8 cellular contexts compared by ENCODE assay signal in the genomic region with DNA sequence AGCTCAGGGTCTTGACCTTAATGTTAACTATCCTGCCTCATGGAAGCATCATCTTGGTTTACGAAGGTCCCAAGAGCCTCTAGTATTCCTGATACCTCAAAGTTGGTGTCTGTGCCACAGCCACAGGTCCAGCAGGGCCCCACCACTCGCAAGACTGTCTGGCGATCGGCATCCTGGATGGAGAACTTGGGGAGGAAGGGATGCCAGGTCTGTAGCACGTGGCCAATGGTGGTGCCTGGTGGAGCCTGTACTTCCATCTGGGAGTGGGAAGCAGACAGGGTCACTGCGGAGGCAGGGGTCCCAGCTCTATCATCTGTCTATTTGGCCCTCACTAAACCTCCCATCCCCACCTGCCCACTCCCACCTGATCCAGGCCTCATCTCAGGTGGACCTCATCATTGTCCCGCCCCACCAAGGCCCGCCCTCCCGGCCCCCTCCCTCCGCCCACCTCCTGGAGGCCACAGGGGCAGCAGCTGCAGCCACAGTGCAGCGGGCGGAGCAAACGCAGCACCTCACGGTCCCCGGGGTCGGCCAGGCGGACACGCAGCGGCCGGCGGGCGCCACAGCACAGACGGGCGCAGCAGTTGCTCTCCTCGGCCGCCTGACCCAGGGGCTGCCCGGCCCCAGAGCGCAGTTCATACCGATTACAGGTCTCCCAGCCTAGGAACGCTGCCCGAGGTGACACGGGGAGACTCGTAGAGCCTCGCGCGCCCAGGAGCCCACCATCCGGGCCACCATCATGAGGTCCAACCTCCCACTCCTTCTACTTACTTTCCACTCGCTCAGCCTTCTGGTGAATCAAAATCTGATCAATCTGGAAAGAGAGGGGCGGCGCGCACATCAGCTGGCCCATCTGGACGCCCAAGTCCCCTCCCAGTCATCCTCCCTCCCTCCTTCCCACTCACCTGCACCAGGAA. TPM values are rescaled to one million over a fixed set of nuclear protein-coding genes. Genes with fewer than 3 reads are reported as not detected.
DNase-seq lines count a peak whose midpoint lies in the region; ATAC-seq and TF ChIP-seq lines count a peak whose summit lies in the region.

No MANE protein-coding gene starts in this region.

- peak overlapping the region; percentile 91 to 96 (median 93) for H3K4me3 Mint-ChIP-seq in T-cell

- ATAC-seq in T-cell (replicated peaks in 1 of 4) (no peak), HG03520 (IDR thresholded peaks at IDR 0.05; ENCODE audit: unreplicated experiment) (no peak)

- CTCF ChIA-PET in T-cell (lab: Charles Lee): no interaction called here

- no peaks in the 10 kb centered on the region for H3K9me3 Mint-ChIP-seq in T-cell

- POLR2A ChIA-PET in T-cell (lab: Charles Lee): interaction anchor here in 1 of 2 donors (0.6 kb wide), 1 partner anchor 669 kb away, joined by 5 read pairs; no protein-coding TSS in a partner anchor

- H3K36me3 Mint-ChIP-seq in T-cell: peaks cover 19% of the 10 kb centered on the region

- H3K4me3 ChIP-seq in GM12864 (ENCODE audit: low read depth, low read length) (peak overlapping the region; percentile 77), fibroblast of the aortic adventitia (ENCODE audit: low read depth, low read length) (peak overlapping the region; percentile 84)

- no peak for DNase-seq in GM12864 (ENCODE audit: low read depth)
- no peak for DNase-seq in T-cell
- no peak for DNase-seq in fibroblast of the aortic adventitia (ENCODE audit: low read depth)
- DNase-seq in retina: peak; percentile 55
- no peak for DNase-seq in NCI-H446 (lab: John Stamatoyannopoulos, UW)
- no peak for DNase-seq in DMS79 (lab: John Stamatoyannopoulos, UW)
- DNase-seq in A172 (ENCODE audit: low spot score): no peak

- no peak for TF ChIP-seq CTCF in GM12864 (IDR thresholded peaks at IDR 0.05; ENCODE audit: low read depth, low read length, missing control alignments)
- TF ChIP-seq CTCF in fibroblast of the aortic adventitia (IDR thresholded peaks at IDR 0.05; ENCODE audit: insufficient read depth, low read length): no peak

- peaks cover 32 to 43% (median 41%) of the 10 kb centered on the region in 3 donors for H3K4me1 Mint-ChIP-seq in T-cell

- H3K27me3 Mint-ChIP-seq in T-cell: no peaks in the 10 kb centered on the region

- H3K27ac Mint-ChIP-seq in T-cell: peak overlapping the region; percentile 74 to 76

RNA-seq across cellular contexts. Expression of gene PLSCR3, which starts 1.4 kb away (rescaled TPM):
- total RNA-seq in T-cell (100 to 1,000 TPM; 101 to 145 (median 140) TPM), fibroblast of the aortic adventitia (ENCODE audit: low replicate concordance) (19.5 and 26.9 TPM in 2 replicates)
- total RNA-seq in A172 (2014; rRNA removed; shearing (Covaris generic)): 73.2 and 74.7 TPM in 2 replicates

RNA-seq across cellular contexts. Expression of gene TMEM256, which starts 10.9 kb away (rescaled TPM):
- total RNA-seq in T-cell (10 to 100 TPM; 28.7 to 48.9 (median 45.6) TPM), fibroblast of the aortic adventitia (ENCODE audit: low replicate concordance) (21.7 and 43.7 TPM in 2 replicates)
- 71.7 and 80.4 TPM in 2 replicates for total RNA-seq in A172 (2014; rRNA removed; shearing (Covaris generic))

RNA-seq across cellular contexts. Expression of gene TNK1, which starts 12.1 kb away (rescaled TPM):
- total RNA-seq in T-cell (10 to 100 TPM in 3 of 5 donors, 1 to 10 TPM in 2; 5.7 to 18.3 (median 16.0) TPM), fibroblast of the aortic adventitia (ENCODE audit: low replicate concordance) (under 0.01 TPM in 1 of 2 replicates, not detected in the other)
- 0.07 TPM in 1 of 2 replicates, not detected in the other for total RNA-seq in A172 (2014; rRNA removed; shearing (Covaris generic))

RNA-seq across cellular contexts. Expression of gene NLGN2, which starts 14.7 kb away (rescaled TPM):
- total RNA-seq in T-cell (1 to 10 TPM; 6.8 to 8.9 (median 8.4) TPM), fibroblast of the aortic adventitia (ENCODE audit: low replicate concordance) (7.0 and 20.3 TPM in 2 replicates)
- 11.3 and 12.3 TPM in 2 replicates for total RNA-seq in A172 (2014; rRNA removed; shearing (Covaris generic))

RNA-seq across cellular contexts. Expression of gene SPEM1, which starts 27.2 kb away (rescaled TPM):
- not detected for total RNA-seq in T-cell
- total RNA-seq in fibroblast of the aortic adventitia (ENCODE audit: low replicate concordance): not detected in 2 replicates
- total RNA-seq in A172 (2014; rRNA removed; shearing (Covaris generic)): not detected in 2 replicates
